Comparison of ENCODE assay signal across 1 cellular context in the genomic region with DNA sequence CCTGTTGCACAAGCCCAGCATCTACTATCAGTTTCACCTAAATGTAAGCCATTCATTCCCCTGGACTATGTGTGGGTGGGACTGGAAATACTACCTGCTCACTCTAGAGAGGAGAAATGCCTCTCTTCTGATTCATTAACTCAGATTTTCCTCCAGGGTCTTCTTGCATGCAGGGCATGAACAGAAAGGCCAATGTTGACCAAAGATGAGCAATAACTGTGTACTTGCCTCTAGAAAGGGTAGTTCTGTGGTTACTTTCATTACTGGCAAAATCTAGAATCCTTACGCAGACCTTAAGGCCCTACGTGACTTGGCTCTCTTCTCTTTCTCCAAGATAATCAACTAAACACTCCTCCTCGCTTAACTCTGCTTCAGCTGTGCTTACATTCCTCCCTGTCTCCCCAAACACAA.
TF ChIP-seq lines count a peak whose summit lies in the region.

No MANE protein-coding gene starts in this region.

TF ChIP-seq in SK-N-SH, 30 proteins besides CTCF, POLR2A, EP300 and RAD21 (continued from another document):
- TF ChIP-seq FOSL2 (IDR thresholded peaks at IDR 0.05; ENCODE audit: borderline replicate concordance, low read depth) (no peak), GATA2 (CRISPR knock-in tag; IDR thresholded peaks at IDR 0.05) (no peak), FOXJ3 (CRISPR knock-in tag; IDR thresholded peaks at IDR 0.05) (no peak), NFIC (IDR thresholded peaks at IDR 0.05; ENCODE audit: borderline replicate concordance) (no peak), CHD2 (IDR thresholded peaks at IDR 0.05; ENCODE audit: low read length, partially characterized antibody) (no peak)
- TF ChIP-seq, protein P1, sequence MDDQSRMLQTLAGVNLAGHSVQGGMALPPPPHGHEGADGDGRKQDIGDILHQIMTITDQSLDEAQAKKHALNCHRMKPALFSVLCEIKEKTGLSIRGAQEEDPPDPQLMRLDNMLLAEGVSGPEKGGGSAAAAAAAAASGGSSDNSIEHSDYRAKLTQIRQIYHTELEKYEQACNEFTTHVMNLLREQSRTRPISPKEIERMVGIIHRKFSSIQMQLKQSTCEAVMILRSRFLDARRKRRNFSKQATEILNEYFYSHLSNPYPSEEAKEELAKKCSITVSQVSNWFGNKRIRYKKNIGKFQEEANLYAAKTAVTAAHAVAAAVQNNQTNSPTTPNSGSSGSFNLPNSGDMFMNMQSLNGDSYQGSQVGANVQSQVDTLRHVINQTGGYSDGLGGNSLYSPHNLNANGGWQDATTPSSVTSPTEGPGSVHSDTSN (IDR thresholded peaks at IDR 0.05): no peak
- TF ChIP-seq, protein P2, sequence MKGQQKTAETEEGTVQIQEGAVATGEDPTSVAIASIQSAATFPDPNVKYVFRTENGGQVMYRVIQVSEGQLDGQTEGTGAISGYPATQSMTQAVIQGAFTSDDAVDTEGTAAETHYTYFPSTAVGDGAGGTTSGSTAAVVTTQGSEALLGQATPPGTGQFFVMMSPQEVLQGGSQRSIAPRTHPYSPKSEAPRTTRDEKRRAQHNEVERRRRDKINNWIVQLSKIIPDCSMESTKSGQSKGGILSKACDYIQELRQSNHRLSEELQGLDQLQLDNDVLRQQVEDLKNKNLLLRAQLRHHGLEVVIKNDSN (IDR thresholded peaks at IDR 0.05; ENCODE audit: borderline replicate concordance, low read depth): no peak
